Comparison of ENCODE assay signal across 32 cellular contexts in genomic region chr12:113131556-113131955, GRCh38. TPM values are rescaled to one million over a fixed set of nuclear protein-coding genes. Genes with fewer than 3 reads are reported as not detected.
A peak's percentile ranks its signal among the peaks of the same experiment; 100 is the strongest.
DNase-seq lines count a peak whose midpoint lies in the region; ATAC-seq lines count a peak whose summit lies in the region.
"Had no signal": no experiment of that assay in that cellular context is flagged by ENCODE, and none has a peak within 500 bp of the region (broad histone marks: within the 10 kb centered on the region; RNA-seq: fewer than 3 reads in every experiment).

No MANE protein-coding gene starts in this region.

- H3K27me3 ChIP-seq in CD4-positive, CD25-positive, alpha-beta regulatory T cell (ENCODE audit: control insufficient read depth, insufficient read depth, low read length) = no peaks in the 10 kb centered on the region
- H3K27me3 ChIP-seq: ascending aorta had no signal

- H3K27ac ChIP-seq in CD4-positive, CD25-positive, alpha-beta regulatory T cell (ENCODE audit: insufficient read depth, low read length, poor library complexity, severe bottlenecking) = no peak overlapping the region
- H3K27ac ChIP-seq: ascending aorta, HL-60, KMS-11, SJSA1 had no signal

- H3K36me3 ChIP-seq in CD4-positive, CD25-positive, alpha-beta regulatory T cell (ENCODE audit: control insufficient read depth, insufficient read depth, low read length) = no peaks in the 10 kb centered on the region
- H3K36me3 ChIP-seq: ascending aorta, SJSA1, tibial nerve had no signal

- ATAC-seq in CD4-positive, CD25-positive, alpha-beta regulatory T cell (ENCODE audit: low read depth in 2 of 2) = no peak
- no peak for ATAC-seq in stimulated activated memory B cell treated with anti-CD40 and anti-IgM and Interleukin-4, amounts not matched to agents 10 μg/mL and 1 μg/mL and 100 μg/mL, for 72 hours
- ATAC-seq in GM21390 (IDR thresholded peaks at IDR 0.05; ENCODE audit: unreplicated experiment) (no peak), GM18511 (IDR thresholded peaks at IDR 0.05; ENCODE audit: unreplicated experiment) (no peak)
- ATAC-seq: effector memory CD8-positive, alpha-beta T cell; left lobe of liver; right cardiac atrium had no signal

- DNase-seq in CD4-positive, CD25-positive, alpha-beta regulatory T cell = no peak
- DNase-seq in HT1080 (ENCODE audit: low read depth) (peak; percentile 64), NCI-H1694 (lab: John Stamatoyannopoulos, UW) (no peak)
- DNase-seq: activated CD4-positive, alpha-beta T cell treated with anti-CD3 and anti-CD28 coated beads, Interleukin-2, amount 50 U/mL, for 1 hour; activated gamma-delta T cell treated with Interleukin-2 at 50 U/mL for 16 hours; activated naive CD8-positive, alpha-beta T cell treated with anti-CD3 and anti-CD28 coated beads, Interleukin-2, amount 10 ng/mL, durations not matched to agents 7 days and 5 days; activated T-cell treated with anti-CD3 and anti-CD28 coated beads, Interleukin-2, amount 50 U/mL, for 48 hours; CD4-positive, alpha-beta T cell; effector memory CD8-positive, alpha-beta T cell; H9; mesendoderm; NCI-H1417 treated with DMSO at 0.1 percent for 48 hours; NCI-H2107; NCI-H446; NCI-H748 treated with DMSO at 0.1 percent for 48 hours; right cardiac atrium; stimulated activated CD4-positive, alpha-beta T cell treated with anti-CD3 and anti-CD28 coated beads, Interleukin-1b, Interleukin-23, amount 100 ng/mL, for 48 hours; T-helper 1 cell had no signal

- H3K4me1 Mint-ChIP-seq in CD4-positive, CD25-positive, alpha-beta regulatory T cell = peaks cover 0 to 25% (median 10%) of the 10 kb centered on the region in 4 donors
- peaks cover 77% of the 10 kb centered on the region for H3K4me1 Mint-ChIP-seq in dendritic cell treated with granulocyte-macrophage colony-stimulating factor and Interleukin-4, amounts not matched to agents 40 ng/mL and 50 ng/mL, for 4 days (ENCODE audit: low read depth)
- H3K4me1 Mint-ChIP-seq in stimulated activated memory B cell treated with anti-CD40 and anti-IgM and Interleukin-4, amounts not matched to agents 10 μg/mL and 1 μg/mL and 100 μg/mL, for 72 hours = peaks cover 64% of the 10 kb centered on the region
- H3K4me1 Mint-ChIP-seq: neural crest cell had no signal

- H3K27ac Mint-ChIP-seq in CD4-positive, CD25-positive, alpha-beta regulatory T cell = peak overlapping the region in 2 of 3 donors; percentile 2 to 20
- peak overlapping the region; percentile 47 for H3K27ac Mint-ChIP-seq in dendritic cell treated with granulocyte-macrophage colony-stimulating factor and Interleukin-4, amounts not matched to agents 40 ng/mL and 50 ng/mL, for 4 days
- H3K27ac Mint-ChIP-seq in stimulated activated memory B cell treated with anti-CD40 and anti-IgM and Interleukin-4, amounts not matched to agents 10 μg/mL and 1 μg/mL and 100 μg/mL, for 72 hours = peak overlapping the region; percentile 69
- H3K27ac Mint-ChIP-seq: activated naive CD8-positive, alpha-beta T cell treated with anti-CD3 and anti-CD28 coated beads, Interleukin-2, amount 10 ng/mL, durations not matched to agents 7 days and 5 days; CD4-positive, alpha-beta T cell; WTC11 had no signal

- H3K4me3 ChIP-seq in CD4-positive, CD25-positive, alpha-beta regulatory T cell (ENCODE audit: low read depth, low read length) = no peak overlapping the region
- H3K4me3 ChIP-seq: ascending aorta, SJSA1, smooth muscle cell, tibial nerve had no signal

- H3K27me3 Mint-ChIP-seq in CD4-positive, CD25-positive, alpha-beta regulatory T cell = no peaks in the 10 kb centered on the region
- peaks cover 37% of the 10 kb centered on the region for H3K27me3 Mint-ChIP-seq in dendritic cell treated with granulocyte-macrophage colony-stimulating factor and Interleukin-4, amounts not matched to agents 40 ng/mL and 50 ng/mL, for 4 days
- H3K27me3 Mint-ChIP-seq in stimulated activated memory B cell treated with anti-CD40 and anti-IgM and Interleukin-4, amounts not matched to agents 10 μg/mL and 1 μg/mL and 100 μg/mL, for 72 hours = no peaks in the 10 kb centered on the region
- H3K27me3 Mint-ChIP-seq: CD4-positive, alpha-beta T cell had no signal

- no peaks in the 10 kb centered on the region for H3K36me3 Mint-ChIP-seq in CD4-positive, CD25-positive, alpha-beta regulatory T cell
- peaks cover 34% of the 10 kb centered on the region for H3K36me3 Mint-ChIP-seq in dendritic cell treated with granulocyte-macrophage colony-stimulating factor and Interleukin-4, amounts not matched to agents 40 ng/mL and 50 ng/mL, for 4 days (ENCODE audit: low read depth)
- H3K36me3 Mint-ChIP-seq in stimulated activated memory B cell treated with anti-CD40 and anti-IgM and Interleukin-4, amounts not matched to agents 10 μg/mL and 1 μg/mL and 100 μg/mL, for 72 hours = peaks cover 33% of the 10 kb centered on the region
- H3K36me3 Mint-ChIP-seq: activated naive CD8-positive, alpha-beta T cell treated with anti-CD3 and anti-CD28 coated beads, Interleukin-2, amount 10 ng/mL, durations not matched to agents 7 days and 5 days; WTC11 had no signal

- H3K9me3 Mint-ChIP-seq in CD4-positive, CD25-positive, alpha-beta regulatory T cell = no peaks in the 10 kb centered on the region
- no peaks in the 10 kb centered on the region for H3K9me3 Mint-ChIP-seq in dendritic cell treated with granulocyte-macrophage colony-stimulating factor and Interleukin-4, amounts not matched to agents 40 ng/mL and 50 ng/mL, for 4 days
- H3K9me3 Mint-ChIP-seq in stimulated activated memory B cell treated with anti-CD40 and anti-IgM and Interleukin-4, amounts not matched to agents 10 μg/mL and 1 μg/mL and 100 μg/mL, for 72 hours = no peaks in the 10 kb centered on the region
- H3K9me3 Mint-ChIP-seq: activated naive CD8-positive, alpha-beta T cell treated with anti-CD3 and anti-CD28 coated beads, Interleukin-2, amount 10 ng/mL, durations not matched to agents 7 days and 5 days; CD4-positive, alpha-beta T cell; effector memory CD8-positive, alpha-beta T cell; neural crest cell; WTC11 had no signal

- H3K4me3 Mint-ChIP-seq in CD4-positive, CD25-positive, alpha-beta regulatory T cell = no peak overlapping the region
- no peak overlapping the region for H3K4me3 Mint-ChIP-seq in dendritic cell treated with granulocyte-macrophage colony-stimulating factor and Interleukin-4, amounts not matched to agents 40 ng/mL and 50 ng/mL, for 4 days
- peak overlapping the region; percentile 47 for H3K4me3 Mint-ChIP-seq in stimulated activated memory B cell treated with anti-CD40 and anti-IgM and Interleukin-4, amounts not matched to agents 10 μg/mL and 1 μg/mL and 100 μg/mL, for 72 hours
- H3K4me3 Mint-ChIP-seq: activated naive CD8-positive, alpha-beta T cell treated with anti-CD3 and anti-CD28 coated beads, Interleukin-2, amount 10 ng/mL, durations not matched to agents 7 days and 5 days; CD4-positive, alpha-beta T cell; effector memory CD8-positive, alpha-beta T cell; H9; neural crest cell; WTC11 had no signal

- H3K4me1 ChIP-seq in CD4-positive, CD25-positive, alpha-beta regulatory T cell (ENCODE audit: control insufficient read depth, insufficient read depth, low read length, poor library complexity, severe bottlenecking) = peaks cover 13% of the 10 kb centered on the region
- H3K4me1 ChIP-seq: ascending aorta, SJSA1 had no signal

- H3K9me3 ChIP-seq in CD4-positive, CD25-positive, alpha-beta regulatory T cell (ENCODE audit: control insufficient read depth in 2 of 2, low read length in 2 of 2) = no peaks in the 10 kb centered on the region
- H3K9me3 ChIP-seq: ascending aorta, SJSA1, tibial nerve had no signal

- intact Hi-C loops in dendritic cell treated with granulocyte-macrophage colony-stimulating factor and Interleukin-4, amounts not matched to agents 40 ng/mL and 50 ng/mL, for 4 days (cut with micrococcal nuclease) = no loop called here

RNA-seq across cellular contexts. Expression of gene RASAL1, which starts 4.0 kb away (rescaled TPM):
- not detected for total RNA-seq in CD4-positive, CD25-positive, alpha-beta regulatory T cell
- polyA plus RNA-seq in CD4-positive, CD25-positive, alpha-beta regulatory T cell = under 1 TPM in 3 of 4 donors, not detected in 1; 0.42 to 0.79 (median 0.73) TPM
- total RNA-seq in HT1080 (2014; rRNA removed; shearing (Covaris generic)) = not detected in 2 replicates
- not detected in 2 replicates for polyA plus RNA-seq in HT1080 (2015; cell fraction: cytosol; rRNA removed)
- 0.30 TPM in 1 of 2 replicates, not detected in the other for polyA plus RNA-seq in HT1080 (2015; cell fraction: nucleus; rRNA removed)
- total RNA-seq: neural crest cell, right cardiac atrium, SJSA1, smooth muscle cell had no signal
- polyA plus RNA-seq: right cardiac atrium, smooth muscle cell had no signal

RNA-seq across cellular contexts. Expression of gene CFAP73, which starts 18.0 kb away (rescaled TPM):
- total RNA-seq in CD4-positive, CD25-positive, alpha-beta regulatory T cell = 0.42 TPM
- not detected for polyA plus RNA-seq in CD4-positive, CD25-positive, alpha-beta regulatory T cell
- not detected in 2 replicates for total RNA-seq in HT1080 (2014; rRNA removed; shearing (Covaris generic))
- polyA plus RNA-seq in HT1080 (2015; cell fraction: cytosol; rRNA removed) = not detected in 2 replicates
- polyA plus RNA-seq in HT1080 (2015; cell fraction: nucleus; rRNA removed) = not detected in 2 replicates
- total RNA-seq: ascending aorta, epithelial cell of proximal tubule, H9, left lobe of liver, neural crest cell, right cardiac atrium, SJSA1, smooth muscle cell, tibial nerve had no signal
- polyA plus RNA-seq: smooth muscle cell had no signal

RNA-seq across cellular contexts. Expression of gene DDX54, which starts 53.7 kb away (rescaled TPM):
- 75.5 TPM for total RNA-seq in CD4-positive, CD25-positive, alpha-beta regulatory T cell
- polyA plus RNA-seq in CD4-positive, CD25-positive, alpha-beta regulatory T cell = 10 to 100 TPM; 12.5 to 20.8 (median 17.8) TPM
- 85.1 and 86.1 TPM in 2 replicates for total RNA-seq in HT1080 (2014; rRNA removed; shearing (Covaris generic))
- polyA plus RNA-seq in HT1080 (2015; cell fraction: cytosol; rRNA removed) = 56.7 and 62.2 TPM in 2 replicates
- 91.0 and 105 TPM in 2 replicates for polyA plus RNA-seq in HT1080 (2015; cell fraction: nucleus; rRNA removed)

RNA-seq across cellular contexts. Expression of gene RITA1, which starts 54.0 kb away (rescaled TPM):
- total RNA-seq in CD4-positive, CD25-positive, alpha-beta regulatory T cell = 10.1 TPM
- polyA plus RNA-seq in CD4-positive, CD25-positive, alpha-beta regulatory T cell = 10 to 100 TPM; 20.4 to 38.3 (median 24.2) TPM
- 50.0 and 58.8 TPM in 2 replicates for total RNA-seq in HT1080 (2014; rRNA removed; shearing (Covaris generic))
- 37.7 and 41.2 TPM in 2 replicates for polyA plus RNA-seq in HT1080 (2015; cell fraction: cytosol; rRNA removed)
- polyA plus RNA-seq in HT1080 (2015; cell fraction: nucleus; rRNA removed) = 15.7 and 19.1 TPM in 2 replicates

Comparison
In these comparisons a context has a peak if more than half of its experiments do, and no peak if none do; other contexts are left out.
1. H3K27ac Mint-ChIP-seq: peak in every context shown above with its lines; median percentile 69 in stimulated activated memory B cell treated with anti-CD40 and anti-IgM and Interleukin-4, amounts not matched to agents 10 μg/mL and 1 μg/mL and 100 μg/mL, for 72 hours; 47 in dendritic cell treated with granulocyte-macrophage colony-stimulating factor and Interleukin-4, amounts not matched to agents 40 ng/mL and 50 ng/mL, for 4 days; 11 in CD4-positive, CD25-positive, alpha-beta regulatory T cell.